8 cellular contexts compared by ENCODE assay signal in the genomic region with DNA sequence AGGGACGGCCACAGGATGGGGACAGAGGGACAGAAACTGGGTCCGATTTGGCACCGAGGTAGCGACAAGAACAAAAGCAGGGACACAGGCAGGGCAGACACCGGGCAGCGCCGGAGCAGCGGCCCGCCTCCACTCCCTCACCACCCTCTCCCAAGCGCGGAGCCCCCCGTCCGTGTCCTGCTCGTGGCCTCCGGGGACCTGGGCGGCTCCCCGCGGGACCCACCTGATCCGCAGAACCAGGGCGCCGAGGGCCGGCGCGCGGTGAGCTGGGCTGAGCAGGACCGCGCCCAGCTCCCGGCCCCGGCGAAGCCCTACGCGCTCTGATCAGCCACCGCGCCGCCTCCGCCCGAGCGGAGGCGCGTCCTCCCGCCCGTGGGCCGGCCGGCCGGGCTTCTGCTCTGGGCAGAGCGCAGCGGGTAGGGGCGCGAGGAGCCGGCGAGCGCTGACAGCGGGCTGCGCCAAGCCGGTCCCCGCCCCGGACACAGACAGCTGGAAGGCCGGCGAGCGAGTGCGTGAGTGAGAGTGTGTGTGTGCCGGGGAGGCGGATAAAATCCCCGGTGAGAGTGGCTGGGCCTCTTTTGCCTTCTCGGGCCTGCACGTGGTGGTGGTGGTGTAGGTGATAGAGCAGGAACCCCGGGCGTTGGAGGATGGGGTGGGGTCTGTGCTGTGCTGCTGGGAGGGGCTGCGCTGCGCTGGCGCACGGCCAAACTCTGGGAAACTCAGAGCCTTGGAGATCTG. TPM values are rescaled to one million over a fixed set of nuclear protein-coding genes. Genes with fewer than 3 reads are reported as not detected.
DNase-seq lines count a peak whose midpoint lies in the region; ATAC-seq and TF ChIP-seq lines count a peak whose summit lies in the region.

A gene (minus strand): TSS at position 418 of the 738 bp plus-strand sequence. CDS start 31,922 bp downstream, outside the sequence.

- H3K36me3 Mint-ChIP-seq in dendritic cell treated with granulocyte-macrophage colony-stimulating factor and Interleukin-4, amounts not matched to agents 40 ng/mL and 50 ng/mL, for 4 days (ENCODE audit: low read depth): peaks cover 73% of the 10 kb centered on the region
- peaks cover 4 to 12% of the 10 kb centered on the region in 2 donors for H3K36me3 Mint-ChIP-seq in stimulated activated naive B cell treated with anti-CD40 and anti-IgM and Interleukin-4, amounts not matched to agents 10 μg/mL and 1 μg/mL and 100 μg/mL, for 72 hours

- no peaks in the 10 kb centered on the region for H3K27me3 Mint-ChIP-seq in dendritic cell treated with granulocyte-macrophage colony-stimulating factor and Interleukin-4, amounts not matched to agents 40 ng/mL and 50 ng/mL, for 4 days
- peaks cover 52 to 56% of the 10 kb centered on the region in 2 donors for H3K27me3 Mint-ChIP-seq in stimulated activated naive B cell treated with anti-CD40 and anti-IgM and Interleukin-4, amounts not matched to agents 10 μg/mL and 1 μg/mL and 100 μg/mL, for 72 hours

- no peaks in the 10 kb centered on the region for H3K9me3 Mint-ChIP-seq in dendritic cell treated with granulocyte-macrophage colony-stimulating factor and Interleukin-4, amounts not matched to agents 40 ng/mL and 50 ng/mL, for 4 days
- H3K9me3 Mint-ChIP-seq in stimulated activated naive B cell treated with anti-CD40 and anti-IgM and Interleukin-4, amounts not matched to agents 10 μg/mL and 1 μg/mL and 100 μg/mL, for 72 hours: peaks cover 4 to 9% of the 10 kb centered on the region in 2 donors

- no peaks in the 10 kb centered on the region for H3K27me3 ChIP-seq in Peyer's patch

- H3K4me1 Mint-ChIP-seq in dendritic cell treated with granulocyte-macrophage colony-stimulating factor and Interleukin-4, amounts not matched to agents 40 ng/mL and 50 ng/mL, for 4 days (ENCODE audit: low read depth): peaks cover 56% of the 10 kb centered on the region
- H3K4me1 Mint-ChIP-seq in stimulated activated naive B cell treated with anti-CD40 and anti-IgM and Interleukin-4, amounts not matched to agents 10 μg/mL and 1 μg/mL and 100 μg/mL, for 72 hours: peaks cover 25 to 39% of the 10 kb centered on the region in 2 donors

- no peak for TF ChIP-seq POLR2A in Peyer's patch (IDR thresholded peaks at IDR 0.05)

- H3K4me3 Mint-ChIP-seq in dendritic cell treated with granulocyte-macrophage colony-stimulating factor and Interleukin-4, amounts not matched to agents 40 ng/mL and 50 ng/mL, for 4 days: peak within 1 kb of the TSS; percentile 98
- peak within 1 kb of the TSS; percentile 77 to 85 for H3K4me3 Mint-ChIP-seq in stimulated activated naive B cell treated with anti-CD40 and anti-IgM and Interleukin-4, amounts not matched to agents 10 μg/mL and 1 μg/mL and 100 μg/mL, for 72 hours

- no peaks in the 10 kb centered on the region for H3K9me3 ChIP-seq in Peyer's patch

- H3K4me3 ChIP-seq in AG10803 (ENCODE audit: low read length): peak within 1 kb of the TSS; percentile 48
- H3K4me3 ChIP-seq in Peyer's patch: peak within 1 kb of the TSS; percentile 24 to 57 (median 52)

- peaks cover 0 to 25% (median 11%) of the 10 kb centered on the region in 4 donors for H3K4me1 ChIP-seq in Peyer's patch

- H3K27ac Mint-ChIP-seq in dendritic cell treated with granulocyte-macrophage colony-stimulating factor and Interleukin-4, amounts not matched to agents 40 ng/mL and 50 ng/mL, for 4 days: peak within 1 kb of the TSS; percentile 97
- no peak within 1 kb of the TSS for H3K27ac Mint-ChIP-seq in stimulated activated naive B cell treated with anti-CD40 and anti-IgM and Interleukin-4, amounts not matched to agents 10 μg/mL and 1 μg/mL and 100 μg/mL, for 72 hours

- ATAC-seq in GM19372 (IDR thresholded peaks at IDR 0.05; ENCODE audit: low read depth, unreplicated experiment) (peak; percentile 46), left colon (peak; percentile 87), HG03354 (IDR thresholded peaks at IDR 0.05; ENCODE audit: poor library complexity, severe bottlenecking, unreplicated experiment) (no peak)
- peak; percentile 44 to 54 for ATAC-seq in stimulated activated naive B cell treated with anti-CD40 and anti-IgM and Interleukin-4, amounts not matched to agents 10 μg/mL and 1 μg/mL and 100 μg/mL, for 72 hours (replicated peaks)

- intact Hi-C loops in dendritic cell treated with granulocyte-macrophage colony-stimulating factor and Interleukin-4, amounts not matched to agents 40 ng/mL and 50 ng/mL, for 4 days (cut with micrococcal nuclease): loop anchor here (2.0 to 5.0 kb wide), 3 partner anchors 15 to 37 kb away; no protein-coding TSS in a partner anchor
- intact Hi-C loops in left colon (cut with DNase I, micrococcal nuclease): no loop called here

- peak; percentile 49 for DNase-seq in AG10803 (ENCODE audit: low read depth)
- DNase-seq in Peyer's patch: peak in 2 of 3 donors; percentile 50 to 67
- DNase-seq in left colon: peak; percentile 33 to 48
- no peak for DNase-seq in stimulated activated naive B cell treated with anti-CD40 and anti-IgM and Interleukin-4, amounts not matched to agents 10 μg/mL and 1 μg/mL and 100 μg/mL, for 72 hours
- no peak for DNase-seq in stimulated activated CD4-positive, alpha-beta T cell treated with anti-CD3 and anti-CD28 coated beads, Interleukin-4, amount 100 ng/mL, for 1 hour

- TF ChIP-seq CTCF in AG10803 (conservative IDR thresholded peaks at IDR 0.05; ENCODE audit: low read length): no peak
- no peak for TF ChIP-seq CTCF in Peyer's patch (IDR thresholded peaks at IDR 0.05)

- H3K27ac ChIP-seq in Peyer's patch: peak within 1 kb of the TSS; percentile 25 to 69 (median 58)

- no peaks in the 10 kb centered on the region for H3K36me3 ChIP-seq in Peyer's patch

RNA-seq across cellular contexts. Expression of the gene that starts here (rescaled TPM):
- 10 to 100 TPM in 1 of 4 donors, 1 to 10 TPM in 2, under 1 TPM in 1; 0.88 to 12.4 (median 2.6) TPM for total RNA-seq in Peyer's patch
- 1 to 10 TPM; 2.0 to 5.6 TPM for total RNA-seq in left colon

Comparison
In these comparisons a context has a peak if more than half of its experiments do, and no peak if none do; other contexts are left out.
1. DNase-seq: peak in AG10803 (single experiment), Peyer's patch (2 of 3) and left colon (2 of 2); none in stimulated activated naive B cell treated with anti-CD40 and anti-IgM and Interleukin-4, amounts not matched to agents 10 μg/mL and 1 μg/mL and 100 μg/mL, for 72 hours (single experiment) and stimulated activated CD4-positive, alpha-beta T cell treated with anti-CD3 and anti-CD28 coated beads, Interleukin-4, amount 100 ng/mL, for 1 hour (single experiment).